In genomic region chr20:50196896-50197295, GRCh38 we compare ENCODE assay signal across 26 cellular contexts. TPM values are rescaled to one million over a fixed set of nuclear protein-coding genes. Genes with fewer than 3 reads are reported as not detected.
DNase-seq lines count a peak whose midpoint lies in the region; ATAC-seq, FAIRE-seq and TF ChIP-seq lines count a peak whose summit lies in the region.
"Had no signal": no experiment of that assay in that cellular context is flagged by ENCODE, and none has a peak within 500 bp of the region (broad histone marks: within the 10 kb centered on the region; RNA-seq: fewer than 3 reads in every experiment).

No MANE protein-coding gene starts in this region.

- H3K4me3 ChIP-seq in ascending aorta (no peak overlapping the region), neuronal stem cell (ENCODE audit: low read length in 2 of 2) (no peak overlapping the region), uterus (no peak overlapping the region), coronary artery (no peak overlapping the region)
- H3K4me3 ChIP-seq: esophagus muscularis mucosa, left ventricle myocardium inferior, upper lobe of right lung had no signal

- no peak overlapping the region for H3K9ac ChIP-seq in neuronal stem cell (ENCODE audit: low read depth, low read length, poor library complexity)

- TF ChIP-seq CTCF in ascending aorta (IDR thresholded peaks at IDR 0.05) (no peak), uterus (IDR thresholded peaks at IDR 0.05) (no peak), coronary artery (IDR thresholded peaks at IDR 0.05) (no peak)

- no peak overlapping the region for H4K91ac ChIP-seq in neuronal stem cell (ENCODE audit: low read depth, low read length, poor library complexity)

- TF ChIP-seq POLR2A in uterus (IDR thresholded peaks at IDR 0.05), result no peak
- no peak for TF ChIP-seq POLR2A in H54 (IDR thresholded peaks at IDR 0.05; ENCODE audit: low read depth, low read length)

- H3K36me3 Mint-ChIP-seq in activated naive CD8-positive, alpha-beta T cell treated with anti-CD3 and anti-CD28 coated beads for 36 hours, result peaks cover 20% of the 10 kb centered on the region
- peaks cover 13% of the 10 kb centered on the region for H3K36me3 Mint-ChIP-seq in activated naive CD8-positive, alpha-beta T cell treated with anti-CD3 and anti-CD28 coated beads, Interleukin-2, amount 50 U/mL, for 24 hours (ENCODE audit: low read depth)
- H3K36me3 Mint-ChIP-seq: brain had no signal

- H3K4me3 Mint-ChIP-seq in activated naive CD8-positive, alpha-beta T cell treated with anti-CD3 and anti-CD28 coated beads for 36 hours, result no peak overlapping the region
- no peak overlapping the region for H3K4me3 Mint-ChIP-seq in activated naive CD8-positive, alpha-beta T cell treated with anti-CD3 and anti-CD28 coated beads, Interleukin-2, amount 50 U/mL, for 24 hours
- H3K4me3 Mint-ChIP-seq: brain, endodermal cell, neural crest cell had no signal

- H3K23ac ChIP-seq in neuronal stem cell (ENCODE audit: low read depth, low read length, poor library complexity), result no peak overlapping the region

- no peak overlapping the region for H3K14ac ChIP-seq in neuronal stem cell (ENCODE audit: low read length)

- H3K27ac ChIP-seq in ascending aorta (peak overlapping the region; percentile 2 to 15), neuronal stem cell (replicated peaks; ENCODE audit: low read length) (no peak overlapping the region), uterus (peak overlapping the region; percentile 22 to 66), coronary artery (peak overlapping the region in 1 of 2 donors; percentile 36)
- H3K27ac ChIP-seq: left ventricle myocardium inferior, upper lobe of right lung had no signal

- intact Hi-C loops in ascending aorta (cut with DNase I) (no loop called here), uterus (cut with DNase I; ENCODE audit: low total_unique reads) (loop anchor here (10.0 kb wide), 1 partner anchor 88 kb away; no protein-coding TSS in a partner anchor)

- peaks cover 1% of the 10 kb centered on the region for H3K79me1 ChIP-seq in neuronal stem cell (ENCODE audit: low read depth, low read length)

- H2BK12ac ChIP-seq in neuronal stem cell (ENCODE audit: low read length), result no peak overlapping the region

- H3K4ac ChIP-seq in neuronal stem cell (ENCODE audit: low read length), result no peak overlapping the region

- no peak for FAIRE-seq in H54 (lab: Jason Lieb, UNC)
- FAIRE-seq: A204.1, frontal cortex, GM18507 had no signal

- no peak overlapping the region for H4K8ac ChIP-seq in neuronal stem cell (ENCODE audit: low read depth, low read length)

- DNase-seq in activated naive CD8-positive, alpha-beta T cell treated with anti-CD3 and anti-CD28 coated beads for 36 hours, result no peak
- DNase-seq in activated naive CD8-positive, alpha-beta T cell treated with anti-CD3 and anti-CD28 coated beads, Interleukin-2, amount 50 U/mL, for 24 hours, result no peak
- no peak for DNase-seq in ascending aorta (ENCODE audit: low spot score in 2 of 2)
- no peak for DNase-seq in neuronal stem cell (ENCODE audit: low spot score)
- DNase-seq in uterus, result no peak
- DNase-seq in H54 (ENCODE audit: insufficient read length, low spot score), result no peak
- DNase-seq in coronary artery (ENCODE audit: low spot score), result no peak
- DNase-seq: activated CD4-positive, alpha-beta T cell treated with anti-CD3 and anti-CD28 coated beads for 4 hours; BE2C; GF-D8; hypothalamus; left ventricle myocardium inferior; NCI-H1105; NCI-H2029; NCI-H69; T-helper 2 cell; upper lobe of right lung had no signal

- ATAC-seq in activated naive CD8-positive, alpha-beta T cell treated with anti-CD3 and anti-CD28 coated beads, Interleukin-2, amount 50 U/mL, for 24 hours, result no peak
- no peak for ATAC-seq in HG02852 (IDR thresholded peaks at IDR 0.05; ENCODE audit: unreplicated experiment)
- ATAC-seq: SK-N-SH treated with all-trans-retinoic acid at 6 μM for 48 hours, upper lobe of right lung had no signal

- no CpG with 5 or more reads among the region's 6 CpGs for WGBS in neuronal stem cell (ENCODE audit: extremely low coverage in 2 of 2, insufficient read length in 2 of 2, insufficient replicate concordance in 1 of 2), 2 donors

- H3K9me3 ChIP-seq in ascending aorta (no peaks in the 10 kb centered on the region), neuronal stem cell (replicated peaks in 1 of 2; ENCODE audit: control insufficient read depth in 2 of 2, insufficient read depth in 1 of 2, low read depth in 1 of 2, low read length in 2 of 2) (peaks cover 0 to 2% of the 10 kb centered on the region in 2 donors), uterus (no peaks in the 10 kb centered on the region)
- H3K9me3 ChIP-seq: upper lobe of right lung had no signal

- H3K4me1 ChIP-seq in ascending aorta (peaks cover 8 to 11% of the 10 kb centered on the region in 2 donors), neuronal stem cell (ENCODE audit: control insufficient read depth in 2 of 2, insufficient read depth in 1 of 2, low read depth in 1 of 2, low read length in 2 of 2) (peaks cover 10 to 17% of the 10 kb centered on the region in 2 donors), uterus (no peaks in the 10 kb centered on the region)

- H3K4me2 ChIP-seq in neuronal stem cell (ENCODE audit: insufficient read depth, low read length, poor library complexity, severe bottlenecking), result no peak overlapping the region

- H3K27ac Mint-ChIP-seq in activated naive CD8-positive, alpha-beta T cell treated with anti-CD3 and anti-CD28 coated beads for 36 hours, result peak overlapping the region; percentile 20
- H3K27ac Mint-ChIP-seq in activated naive CD8-positive, alpha-beta T cell treated with anti-CD3 and anti-CD28 coated beads, Interleukin-2, amount 50 U/mL, for 24 hours, result no peak overlapping the region
- H3K27ac Mint-ChIP-seq: brain, endodermal cell had no signal

- H3K27me3 ChIP-seq in ascending aorta (no peaks in the 10 kb centered on the region), neuronal stem cell (ENCODE audit: control insufficient read depth in 3 of 3, insufficient read depth in 3 of 3, low read depth in 1 of 3, low read length in 3 of 3) (peaks cover 0 to 19% (median 0%) of the 10 kb centered on the region in 3 experiments), uterus (no peaks in the 10 kb centered on the region)
- H3K27me3 ChIP-seq: BE2C, esophagus muscularis mucosa, upper lobe of right lung had no signal

- H3K9me3 Mint-ChIP-seq in activated naive CD8-positive, alpha-beta T cell treated with anti-CD3 and anti-CD28 coated beads for 36 hours, result peaks cover 3% of the 10 kb centered on the region
- no peaks in the 10 kb centered on the region for H3K9me3 Mint-ChIP-seq in activated naive CD8-positive, alpha-beta T cell treated with anti-CD3 and anti-CD28 coated beads, Interleukin-2, amount 50 U/mL, for 24 hours

- H3K27me3 Mint-ChIP-seq in activated naive CD8-positive, alpha-beta T cell treated with anti-CD3 and anti-CD28 coated beads for 36 hours, result no peaks in the 10 kb centered on the region
- H3K27me3 Mint-ChIP-seq in activated naive CD8-positive, alpha-beta T cell treated with anti-CD3 and anti-CD28 coated beads, Interleukin-2, amount 50 U/mL, for 24 hours, result no peaks in the 10 kb centered on the region

- peaks cover 24% of the 10 kb centered on the region for H3K4me1 Mint-ChIP-seq in activated naive CD8-positive, alpha-beta T cell treated with anti-CD3 and anti-CD28 coated beads for 36 hours
- H3K4me1 Mint-ChIP-seq in activated naive CD8-positive, alpha-beta T cell treated with anti-CD3 and anti-CD28 coated beads, Interleukin-2, amount 50 U/mL, for 24 hours, result peaks cover 22% of the 10 kb centered on the region

- H3K36me3 ChIP-seq in ascending aorta (peaks cover 17 to 39% of the 10 kb centered on the region in 2 donors), neuronal stem cell (replicated peaks in 1 of 2; ENCODE audit: control insufficient read depth in 2 of 2, insufficient read depth in 2 of 2, low read length in 2 of 2) (no peaks in the 10 kb centered on the region), uterus (no peaks in the 10 kb centered on the region)

- no peak overlapping the region for H3K18ac ChIP-seq in neuronal stem cell (ENCODE audit: low read length)

- H2BK120ac ChIP-seq in neuronal stem cell (ENCODE audit: low read depth, low read length), result no peak overlapping the region

- H2AFZ ChIP-seq in neuronal stem cell (ENCODE audit: low read length), result no peak overlapping the region

- peak overlapping the region; percentile 10 for H2AK5ac ChIP-seq in neuronal stem cell (ENCODE audit: low read depth, low read length)

- no peak overlapping the region for H2BK15ac ChIP-seq in neuronal stem cell (ENCODE audit: low read length)

- no peak overlapping the region for H2BK5ac ChIP-seq in neuronal stem cell (ENCODE audit: low read length)

RNA-seq across cellular contexts. Expression of gene CEBPB, which starts 6.3 kb away (rescaled TPM):
- total RNA-seq in activated naive CD8-positive, alpha-beta T cell treated with anti-CD3 and anti-CD28 coated beads for 36 hours, result 10 to 100 TPM; 36.4 to 37.7 TPM
- 360 TPM for total RNA-seq in ascending aorta
- 3.2 TPM for polyA plus RNA-seq in neuronal stem cell (2013, experiment 1 of 2)
- 3.2 TPM for polyA plus RNA-seq in neuronal stem cell (2013, experiment 2 of 2)
- total RNA-seq in uterus, result 100 to 1,000 TPM in 1 of 4 donors, 10 to 100 TPM in 3; 15.6 to 100 (median 59.9) TPM

RNA-seq across cellular contexts. Expression of gene PEDS1, which starts 43.4 kb away (rescaled TPM):
- 10 to 100 TPM; 17.4 to 19.3 TPM for total RNA-seq in activated naive CD8-positive, alpha-beta T cell treated with anti-CD3 and anti-CD28 coated beads for 36 hours
- total RNA-seq in ascending aorta (23.9 TPM), uterus (10 to 100 TPM in 1 of 4 donors, 1 to 10 TPM in 3; 1.5 to 19.8 (median 6.1) TPM)
- polyA plus RNA-seq in neuronal stem cell (2013, experiment 1 of 2), result 29.7 TPM
- polyA plus RNA-seq in neuronal stem cell (2013, experiment 2 of 2), result 29.3 TPM
